8 cellular contexts compared by ENCODE assay signal in genomic region chr7:130141161-130141857, GRCh38.
DNase-seq lines count a peak whose midpoint lies in the region; ATAC-seq and TF ChIP-seq lines count a peak whose summit lies in the region.

No MANE protein-coding gene starts in this region.

- no peak for TF ChIP-seq POLR2A in suprapubic skin (IDR thresholded peaks at IDR 0.05)

- peaks cover 0 to 16% (median 4%) of the 10 kb centered on the region in 5 donors for H3K36me3 Mint-ChIP-seq in naive thymus-derived CD4-positive, alpha-beta T cell

- TF ChIP-seq CTCF in foreskin fibroblast (IDR thresholded peaks at IDR 0.05; ENCODE audit: low read depth, low read length) (no peak), suprapubic skin (IDR thresholded peaks at IDR 0.05) (no peak)

- peaks cover 0 to 8% (median 0%) of the 10 kb centered on the region in 3 experiments for H3K36me3 ChIP-seq in naive thymus-derived CD4-positive, alpha-beta T cell (ENCODE audit: control insufficient read depth in 2 of 3, insufficient read depth in 3 of 3, low read length in 3 of 3)
- H3K36me3 ChIP-seq in suprapubic skin = no peaks in the 10 kb centered on the region

- 8% methylated on average over 23 of the region's 39 CpGs for WGBS in suprapubic skin

- H3K9me3 ChIP-seq in naive thymus-derived CD4-positive, alpha-beta T cell (ENCODE audit: control insufficient read depth in 2 of 3, low read length in 3 of 3) = no peaks in the 10 kb centered on the region
- no peaks in the 10 kb centered on the region for H3K9me3 ChIP-seq in suprapubic skin

- peak overlapping the region; percentile 71 to 90 (median 85) for H3K4me3 Mint-ChIP-seq in naive thymus-derived CD4-positive, alpha-beta T cell

- peak; percentile 25 for DNase-seq in activated effector memory CD4-positive, alpha-beta T cell treated with Interleukin-2 at 50 U/mL for 16 hours
- DNase-seq in foreskin fibroblast (peak; percentile 63 to 86), suprapubic skin (ENCODE audit: low spot score in 2 of 2) (no peak)
- peak in 8 of 9 donors; percentile 28 to 67 (median 56) for DNase-seq in naive thymus-derived CD4-positive, alpha-beta T cell

- peaks cover 0 to 13% of the 10 kb centered on the region in 2 donors for H3K4me1 ChIP-seq in naive thymus-derived CD4-positive, alpha-beta T cell (ENCODE audit: control insufficient read depth in 2 of 2, insufficient read depth in 2 of 2, low read length in 2 of 2)
- peaks cover 19% of the 10 kb centered on the region for H3K4me1 ChIP-seq in suprapubic skin

- H3K27ac ChIP-seq in naive thymus-derived CD4-positive, alpha-beta T cell (ENCODE audit: low read depth, low read length) = peak overlapping the region; percentile 87
- no peak overlapping the region for H3K27ac ChIP-seq in suprapubic skin

- TF ChIP-seq EP300 in suprapubic skin (IDR thresholded peaks at IDR 0.05) = no peak

- CTCF ChIA-PET in naive thymus-derived CD4-positive, alpha-beta T cell (lab: Charles Lee) = interaction anchor here (1.3 kb wide), 1 partner anchor 57 kb away, joined by 3 read pairs; no protein-coding TSS in a partner anchor

- intact Hi-C loops in naive thymus-derived CD4-positive, alpha-beta T cell (cut with micrococcal nuclease) = loop anchor here in 1 of 2 donors (1.0 to 2.0 kb wide), 3 partner anchors 64 to 527 kb away; partner anchors contain the start of genes COPG2, KLHDC10 and TMEM209

- peak overlapping the region; percentile 46 to 87 (median 83) for H3K27ac Mint-ChIP-seq in naive thymus-derived CD4-positive, alpha-beta T cell

- peaks cover 0 to 17% (median 0%) of the 10 kb centered on the region in 5 donors for H3K27me3 Mint-ChIP-seq in naive thymus-derived CD4-positive, alpha-beta T cell

- H3K4me3 ChIP-seq in foreskin fibroblast (ENCODE audit: low read depth in 1 of 2, low read length in 2 of 2) (peak overlapping the region; percentile 29 to 46), suprapubic skin (peak overlapping the region; percentile 67)
- peak overlapping the region; percentile 79 for H3K4me3 ChIP-seq in naive thymus-derived CD4-positive, alpha-beta T cell (ENCODE audit: low read length)

- H3K27me3 ChIP-seq in naive thymus-derived CD4-positive, alpha-beta T cell (ENCODE audit: control insufficient read depth in 2 of 2, insufficient read depth in 2 of 2, low read length in 2 of 2) = no peaks in the 10 kb centered on the region
- no peaks in the 10 kb centered on the region for H3K27me3 ChIP-seq in suprapubic skin

- H3K4me1 Mint-ChIP-seq in naive thymus-derived CD4-positive, alpha-beta T cell = peaks cover 6 to 35% (median 13%) of the 10 kb centered on the region in 7 donors

- no peaks in the 10 kb centered on the region for H3K9me3 Mint-ChIP-seq in naive thymus-derived CD4-positive, alpha-beta T cell

- POLR2A ChIA-PET in naive thymus-derived CD4-positive, alpha-beta T cell (lab: Charles Lee) = interaction anchor here (0.6 to 1.3 kb wide), 6 partner anchors 24 to 497 kb away, joined by 3 to 6 read pairs (median 5); partner anchors contain the start of gene TMEM209

- ATAC-seq in GM18511 (IDR thresholded peaks at IDR 0.05; ENCODE audit: unreplicated experiment) (peak; percentile 83), HG03460 (IDR thresholded peaks at IDR 0.05; ENCODE audit: unreplicated experiment) (peak; percentile 56), GM21515 (IDR thresholded peaks at IDR 0.05; ENCODE audit: unreplicated experiment) (no peak), GM18519 (IDR thresholded peaks at IDR 0.05; ENCODE audit: low FRiP score, unreplicated experiment) (no peak)
- peak; percentile 64 for ATAC-seq in naive thymus-derived CD4-positive, alpha-beta T cell

Comparison
In these comparisons a context has a peak if more than half of its experiments do, and no peak if none do; other contexts are left out.
1. ATAC-seq: peak in GM18511 (single experiment), HG03460 (single experiment) and naive thymus-derived CD4-positive, alpha-beta T cell (single experiment); none in GM21515 (single experiment) and GM18519 (single experiment).
2. DNase-seq: peak in activated effector memory CD4-positive, alpha-beta T cell treated with Interleukin-2 at 50 U/mL for 16 hours (single experiment), foreskin fibroblast (2 of 2) and naive thymus-derived CD4-positive, alpha-beta T cell (8 of 9); none in suprapubic skin (0 of 2).
3. Peak in every context shown above with its lines, with median percentiles within 50 percentile points of each other: H3K4me3 ChIP-seq.